8 cellular contexts compared by ENCODE assay signal in genomic region chr1:171841050-171841910, GRCh38. TPM values are rescaled to one million over a fixed set of nuclear protein-coding genes. Genes with fewer than 3 reads are reported as not detected.
DNase-seq lines count a peak whose midpoint lies in the region; ATAC-seq and TF ChIP-seq lines count a peak whose summit lies in the region.

Gene DNM3, plus strand, starts transcription at chr1:171841498. Its CDS starts 159 bp downstream, at chr1:171841657.

- H3K9me3 ChIP-seq in SK-N-MC (ENCODE audit: low read depth, low read length) = no peaks in the 10 kb centered on the region
- H3K9me3 ChIP-seq in ovary = no peaks in the 10 kb centered on the region
- H3K9me3 ChIP-seq in testis = no peaks in the 10 kb centered on the region

- H3K27me3 Mint-ChIP-seq in activated naive CD8-positive, alpha-beta T cell treated with anti-CD3 and anti-CD28 coated beads, Interleukin-2, amount 10 ng/mL, durations not matched to agents 7 days and 5 days = peaks cover 43% of the 10 kb centered on the region

- H3K9me3 Mint-ChIP-seq in activated naive CD8-positive, alpha-beta T cell treated with anti-CD3 and anti-CD28 coated beads, Interleukin-2, amount 10 ng/mL, durations not matched to agents 7 days and 5 days = no peaks in the 10 kb centered on the region

- H3K36me3 ChIP-seq in KMS-11 (ENCODE audit: insufficient read depth) = no peaks in the 10 kb centered on the region
- no peaks in the 10 kb centered on the region for H3K36me3 ChIP-seq in SK-N-MC (ENCODE audit: insufficient read depth, low read length)
- no peaks in the 10 kb centered on the region for H3K36me3 ChIP-seq in ovary
- no peaks in the 10 kb centered on the region for H3K36me3 ChIP-seq in testis (ENCODE audit: low read depth, missing control alignments)

- no peaks in the 10 kb centered on the region for H3K79me2 ChIP-seq in KMS-11 (ENCODE audit: insufficient read depth, low read depth)

- H3K9ac ChIP-seq in KMS-11 (peak within 1 kb of the TSS; percentile 19; the same call in 1 of the 2 replicates), SK-N-MC (ENCODE audit: insufficient read length) (peak within 1 kb of the TSS; percentile 62)

- intact Hi-C loops in Right ventricle myocardium inferior (cut with DNase I) = no loop called here
- intact Hi-C loops in ovary (cut with DNase I) = no loop called here
- intact Hi-C loops in testis (cut with DNase I; ENCODE audit: low total_unique reads) = no loop called here

- H2AFZ ChIP-seq in KMS-11 (ENCODE audit: low read depth) = peak within 1 kb of the TSS; percentile 80

- TF ChIP-seq CTCF in KMS-11 (conservative IDR thresholded peaks at IDR 0.05; ENCODE audit: low read depth, low read length) (no peak), ovary (IDR thresholded peaks at IDR 0.05) (no peak), testis (IDR thresholded peaks at IDR 0.05) (no peak)

- POLR2A ChIA-PET in activated naive CD8-positive, alpha-beta T cell treated with anti-CD3 and anti-CD28 coated beads, Interleukin-2, amount 10 ng/mL, durations not matched to agents 7 days and 5 days (lab: Charles Lee) = interaction anchor here (0.7 to 1.6 kb wide), 6 partner anchors 36 to 825 kb away, joined by 3 to 10 read pairs (median 4); partner anchors contain the start of genes METTL13 and VAMP4

- H3K27me3 ChIP-seq in KMS-11 (ENCODE audit: insufficient read depth, low read depth) (no peaks in the 10 kb centered on the region; the same call in 1 of the 2 replicates), ovary (no peaks in the 10 kb centered on the region), testis (no peaks in the 10 kb centered on the region)

- H3K36me3 Mint-ChIP-seq in activated naive CD8-positive, alpha-beta T cell treated with anti-CD3 and anti-CD28 coated beads, Interleukin-2, amount 10 ng/mL, durations not matched to agents 7 days and 5 days = peaks cover 3% of the 10 kb centered on the region

- H3K27ac Mint-ChIP-seq in activated naive CD8-positive, alpha-beta T cell treated with anti-CD3 and anti-CD28 coated beads, Interleukin-2, amount 10 ng/mL, durations not matched to agents 7 days and 5 days = peak within 1 kb of the TSS; percentile 76

- no peak for TF ChIP-seq EP300 in ovary (IDR thresholded peaks at IDR 0.05)

- peaks cover 13% of the 10 kb centered on the region for H3K4me1 Mint-ChIP-seq in activated naive CD8-positive, alpha-beta T cell treated with anti-CD3 and anti-CD28 coated beads, Interleukin-2, amount 10 ng/mL, durations not matched to agents 7 days and 5 days

- 1% methylated on average over 68 to 85 of the region's 85 CpGs for WGBS in ovary, 3 donors
- WGBS in testis, 2 donors = 0 to 1% methylated on average over 10 to 52 of the region's 85 CpGs

- H3K4me1 ChIP-seq in KMS-11 (ENCODE audit: low read depth, poor library complexity, severe bottlenecking) = no peaks in the 10 kb centered on the region
- H3K4me1 ChIP-seq in ovary (ENCODE audit: insufficient read depth) = no peaks in the 10 kb centered on the region
- peaks cover 7% of the 10 kb centered on the region for H3K4me1 ChIP-seq in testis

- no peaks in the 10 kb centered on the region for H4K20me1 ChIP-seq in KMS-11 (ENCODE audit: insufficient read depth)

- peak; percentile 91 for DNase-seq in DMS153 treated with DMSO at 0.1 percent for 48 hours (lab: John Stamatoyannopoulos, UW; ENCODE audit: unreplicated experiment)
- no peak for DNase-seq in SK-N-MC (ENCODE audit: low read depth, low spot score)
- peak; percentile 92 for DNase-seq in activated naive CD8-positive, alpha-beta T cell treated with anti-CD3 and anti-CD28 coated beads, Interleukin-2, amount 10 ng/mL, durations not matched to agents 7 days and 5 days
- peak; percentile 93 for DNase-seq in Right ventricle myocardium inferior (ENCODE audit: missing footprints)
- DNase-seq in ovary = peak; percentile 80 to 92 (median 84)
- DNase-seq in testis = peak; percentile 86

- H3K27ac ChIP-seq in KMS-11 (no peak within 1 kb of the TSS), SK-N-MC (no peak within 1 kb of the TSS), ovary (peak within 1 kb of the TSS; percentile 0 to 39), testis (peak within 1 kb of the TSS in 1 of 2 donors; percentile 51)

- peak; percentile 32 for TF ChIP-seq POLR2A in ovary (IDR thresholded peaks at IDR 0.05)
- no peak for TF ChIP-seq POLR2A in testis (IDR thresholded peaks at IDR 0.05)

- H3K4me3 Mint-ChIP-seq in activated naive CD8-positive, alpha-beta T cell treated with anti-CD3 and anti-CD28 coated beads, Interleukin-2, amount 10 ng/mL, durations not matched to agents 7 days and 5 days = peak within 1 kb of the TSS; percentile 89

- peak within 1 kb of the TSS; percentile 32; the same call in 1 of the 2 replicates for H3K4me2 ChIP-seq in KMS-11

- H3K4me3 ChIP-seq in KMS-11 (IDR thresholded peaks at IDR 0.05; ENCODE audit: insufficient read depth, low read depth, low read length) (peak within 1 kb of the TSS; percentile 98), SK-N-MC (peak within 1 kb of the TSS; percentile 92), ovary (peak within 1 kb of the TSS; percentile 74), testis (peak within 1 kb of the TSS; percentile 73 to 88)

- peak; percentile 88 for ATAC-seq in GM21723 (IDR thresholded peaks at IDR 0.05; ENCODE audit: unreplicated experiment)
- ATAC-seq in activated naive CD8-positive, alpha-beta T cell treated with anti-CD3 and anti-CD28 coated beads, Interleukin-2, amount 10 ng/mL, durations not matched to agents 7 days and 5 days (ENCODE audit: low read depth) = peak; percentile 94
- ATAC-seq in Right ventricle myocardium inferior = peak; percentile 97

RNA-seq across cellular contexts. Expression of gene DNM3, which starts in this region (rescaled TPM):
- total RNA-seq in activated naive CD8-positive, alpha-beta T cell treated with anti-CD3 and anti-CD28 coated beads, Interleukin-2, amount 10 ng/mL, durations not matched to agents 7 days and 5 days = 1 to 10 TPM; 2.0 to 2.4 TPM
- total RNA-seq in Right ventricle myocardium inferior (1.8 TPM), ovary (1 to 10 TPM; 3.1 to 6.5 (median 4.4) TPM), testis (10 to 100 TPM in 1 of 2 donors, 1 to 10 TPM in 1; 8.4 to 10.2 TPM)
- polyA plus RNA-seq in ovary (1 to 10 TPM; 3.9 to 5.4 TPM), testis (ENCODE audit: insufficient read depth, low read depth, low replicate concordance) (4.9 TPM)

Comparison
In these comparisons a context has a peak if more than half of its experiments do, and no peak if none do; other contexts are left out.
1. H3K27ac ChIP-seq: peak in ovary (2 of 2); none in KMS-11 (single experiment) and SK-N-MC (single experiment).
2. Peak in every context shown above with its lines, with median percentiles within 50 percentile points of each other: ATAC-seq and H3K4me3 ChIP-seq.